In genomic region chr2:96174251-96175144, GRCh38 we compare ENCODE assay signal across 8 cellular contexts. TPM values are rescaled to one million over a fixed set of nuclear protein-coding genes. Genes with fewer than 3 reads are reported as not detected.
DNase-seq lines count a peak whose midpoint lies in the region; ATAC-seq and TF ChIP-seq lines count a peak whose summit lies in the region.

No MANE protein-coding gene starts in this region.

- H3K9me3 ChIP-seq in prostate gland (no peaks in the 10 kb centered on the region), vagina (no peaks in the 10 kb centered on the region)

- H3K27me3 ChIP-seq in prostate gland (replicated peaks; ENCODE audit: insufficient read depth) (no peaks in the 10 kb centered on the region), vagina (no peaks in the 10 kb centered on the region)

- DNase-seq in DMS79 treated with DMSO at 0.1 percent for 48 hours (lab: John Stamatoyannopoulos, UW) (peak; percentile 51), H4 (ENCODE audit: low spot score) (peak; percentile 64), MV-4-11 (lab: John Stamatoyannopoulos, UW) (peak; percentile 36), SKM-1 treated with dmso at 0.1 percent for 144 hours (lab: John Stamatoyannopoulos, UW; ENCODE audit: unreplicated experiment) (peak; percentile 21), Right ventricle myocardium inferior (ENCODE audit: missing footprints) (peak; percentile 85), prostate gland (ENCODE audit: low spot score) (peak; percentile 75), vagina (ENCODE audit: extremely low spot score in 2 of 2) (no peak)
- peak; percentile 85 for DNase-seq in activated naive CD4-positive, alpha-beta T cell treated with anti-CD3 and anti-CD28 coated beads, Interleukin-2, amount 50 U/mL, for 16 hours

- WGBS in prostate gland = 52% methylated on average over 8 of the region's 8 CpGs

- peak; percentile 85 for ATAC-seq in Right ventricle myocardium inferior

- TF ChIP-seq POLR2A in prostate gland (IDR thresholded peaks at IDR 0.05) (no peak), vagina (IDR thresholded peaks at IDR 0.05) (no peak)

- H3K4me1 ChIP-seq in prostate gland (replicated peaks) (no peaks in the 10 kb centered on the region), vagina (no peaks in the 10 kb centered on the region)

- H3K27ac ChIP-seq in prostate gland (no peak overlapping the region), vagina (no peak overlapping the region)

- intact Hi-C loops in Right ventricle myocardium inferior (cut with DNase I) = loop anchor here (1.0 kb wide), 1 partner anchor 36 kb away; the partner anchor contains the start of gene ASTL
- intact Hi-C loops in prostate gland (cut with DNase I) = loop anchor here (5.0 kb wide), 1 partner anchor 37 kb away; the partner anchor contains the start of gene ASTL
- intact Hi-C loops in vagina (cut with DNase I) = no loop called here

- H3K4me3 ChIP-seq in prostate gland (no peak overlapping the region), vagina (no peak overlapping the region)

- H3K36me3 ChIP-seq in prostate gland = no peaks in the 10 kb centered on the region
- H3K36me3 ChIP-seq in vagina = no peaks in the 10 kb centered on the region

- peak; percentile 70 to 93 (median 88) for TF ChIP-seq CTCF in prostate gland (IDR thresholded peaks at IDR 0.05)
- peak; percentile 69 to 75 (median 70) for TF ChIP-seq CTCF in vagina (IDR thresholded peaks at IDR 0.05)

RNA-seq across cellular contexts. Expression of gene DUSP2, which starts 29.3 kb away (rescaled TPM):
- total RNA-seq in H4 (2014; rRNA removed; shearing (Covaris generic)) = 16.4 and 17.7 TPM in 2 replicates
- total RNA-seq in Right ventricle myocardium inferior (1.3 TPM), prostate gland (10 to 100 TPM in 1 of 2 donors, 1 to 10 TPM in 1; 5.2 to 45.7 TPM), vagina (14.0 TPM)

RNA-seq across cellular contexts. Expression of gene STARD7, which starts 34.1 kb away (rescaled TPM):
- 169 and 170 TPM in 2 replicates for total RNA-seq in H4 (2014; rRNA removed; shearing (Covaris generic))
- 194 TPM for total RNA-seq in Right ventricle myocardium inferior
- total RNA-seq in prostate gland = 100 to 1,000 TPM in 1 of 2 donors, 10 to 100 TPM in 1; 93.1 to 141 TPM
- 69.5 TPM for total RNA-seq in vagina

RNA-seq across cellular contexts. Expression of gene ASTL, which starts 36.2 kb away (rescaled TPM):
- total RNA-seq in H4 (2014; rRNA removed; shearing (Covaris generic)) = not detected in 2 replicates
- total RNA-seq in Right ventricle myocardium inferior = not detected
- total RNA-seq in prostate gland = under 1 TPM in 1 of 2 donors, not detected in 1; 0.57 TPM
- total RNA-seq in vagina = not detected

RNA-seq across cellular contexts. Expression of gene ADRA2B, which starts 58.1 kb away (rescaled TPM):
- 0.10 TPM in 1 of 2 replicates, not detected in the other for total RNA-seq in H4 (2014; rRNA removed; shearing (Covaris generic))
- total RNA-seq in Right ventricle myocardium inferior (6.9 TPM), prostate gland (1 to 10 TPM in 1 of 2 donors, under 1 TPM in 1; 0.23 to 5.0 TPM), vagina (0.49 TPM)

Comparison
In these comparisons a context has a peak if more than half of its experiments do, and no peak if none do; other contexts are left out.
1. DNase-seq: peak in DMS79 treated with DMSO at 0.1 percent for 48 hours (single experiment), H4 (single experiment), MV-4-11 (single experiment), SKM-1 treated with dmso at 0.1 percent for 144 hours (single experiment), activated naive CD4-positive, alpha-beta T cell treated with anti-CD3 and anti-CD28 coated beads, Interleukin-2, amount 50 U/mL, for 16 hours (single experiment), Right ventricle myocardium inferior (single experiment) and prostate gland (single experiment); none in vagina (0 of 2).